ENCODE assay signal across 2 cellular contexts in the genomic region with DNA sequence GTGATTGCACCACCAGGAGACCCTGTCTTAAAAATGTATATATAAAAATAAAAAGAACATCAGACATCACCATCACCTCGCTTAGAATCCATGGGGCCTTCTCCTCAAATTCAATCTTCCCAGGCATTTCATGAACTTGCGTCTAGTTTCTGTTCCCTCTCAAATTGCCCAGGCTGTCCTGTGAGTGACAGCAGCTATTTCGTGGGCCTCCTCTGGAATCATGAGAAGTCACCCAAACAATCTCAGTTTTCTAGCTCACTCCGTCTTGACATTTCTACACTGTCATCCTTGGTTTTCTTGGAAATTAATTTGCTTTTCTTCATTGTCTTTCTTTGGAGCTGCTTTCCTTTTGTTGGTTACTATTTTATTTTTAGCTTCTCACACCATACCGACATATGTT.
TF ChIP-seq lines count a peak whose summit lies in the region.

No MANE protein-coding gene starts in this region.

TF ChIP-seq in HEK293T, 16 proteins besides CTCF, POLR2A, EP300 and RAD21:
- TF ChIP-seq, protein P1, sequence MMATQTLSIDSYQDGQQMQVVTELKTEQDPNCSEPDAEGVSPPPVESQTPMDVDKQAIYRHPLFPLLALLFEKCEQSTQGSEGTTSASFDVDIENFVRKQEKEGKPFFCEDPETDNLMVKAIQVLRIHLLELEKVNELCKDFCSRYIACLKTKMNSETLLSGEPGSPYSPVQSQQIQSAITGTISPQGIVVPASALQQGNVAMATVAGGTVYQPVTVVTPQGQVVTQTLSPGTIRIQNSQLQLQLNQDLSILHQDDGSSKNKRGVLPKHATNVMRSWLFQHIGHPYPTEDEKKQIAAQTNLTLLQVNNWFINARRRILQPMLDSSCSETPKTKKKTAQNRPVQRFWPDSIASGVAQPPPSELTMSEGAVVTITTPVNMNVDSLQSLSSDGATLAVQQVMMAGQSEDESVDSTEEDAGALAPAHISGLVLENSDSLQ (IDR thresholded peaks at IDR 0.05) = peak; percentile 37; the same call in 1 of the 2 replicates
- TF ChIP-seq TARDBP (IDR thresholded peaks at IDR 0.05) = no peak

TF ChIP-seq in K562, 482 proteins besides CTCF, POLR2A, EP300 and RAD21:
- no peak for TF ChIP-seq MECOM (CRISPR knock-in tag; IDR thresholded peaks at IDR 0.05)
- TF ChIP-seq, protein P1 (IDR thresholded peaks at IDR 0.05) = peak; percentile 64
TF ChIP-seq in K562: peak in this region for 1.
